ENCODE assay signal across 8 cellular contexts in genomic region chr7:155298834-155299538, GRCh38. TPM values are rescaled to one million over a fixed set of nuclear protein-coding genes. Genes with fewer than 3 reads are reported as not detected.
DNase-seq lines count a peak whose midpoint lies in the region; ATAC-seq, FAIRE-seq and TF ChIP-seq lines count a peak whose summit lies in the region.

No MANE protein-coding gene starts in this region.

- H3K27ac ChIP-seq in SU-DHL-6 (ENCODE audit: low read depth, low read length): peak overlapping the region; percentile 92
- H3K27ac ChIP-seq in cardiac muscle cell: peak overlapping the region; percentile 85
- peak overlapping the region; percentile 80 to 98 (median 87) for H3K27ac ChIP-seq in pancreas
- peak overlapping the region; percentile 88 to 92 for H3K27ac ChIP-seq in tibial artery

- peaks cover 42% of the 10 kb centered on the region for H3K4me1 Mint-ChIP-seq in activated naive CD8-positive, alpha-beta T cell treated with anti-CD3 and anti-CD28 coated beads, Interleukin-2, amount 50 U/mL, for 24 hours

- intact Hi-C loops in pancreas (cut with DNase I): no loop called here
- intact Hi-C loops in tibial artery (cut with DNase I; ENCODE audit: low total_unique reads): loop anchor here (5.0 to 10.0 kb wide), 2 partner anchors 104 to 297 kb away; partner anchors contain the start of gene PAXIP1

- H3K4me3 ChIP-seq in GM12865 (ENCODE audit: low read depth, low read length): peak overlapping the region; percentile 96
- peak overlapping the region; percentile 80 for H3K4me3 ChIP-seq in SU-DHL-6 (ENCODE audit: insufficient read depth, low read length, poor library complexity, severe bottlenecking)
- peak overlapping the region; percentile 63 for H3K4me3 ChIP-seq in cardiac muscle cell
- H3K4me3 ChIP-seq in pancreas: peak overlapping the region; percentile 76 to 99 (median 94)
- H3K4me3 ChIP-seq in tibial artery: peak overlapping the region; percentile 89 to 98

- H3F3A ChIP-seq in SU-DHL-6 (ENCODE audit: insufficient read depth): peaks cover 10% of the 10 kb centered on the region

- TF ChIP-seq CTCF in GM12865 (IDR thresholded peaks at IDR 0.05; ENCODE audit: insufficient read depth, low read depth, low read length, missing control alignments) (no peak), SU-DHL-6 (IDR thresholded peaks at IDR 0.05; ENCODE audit: insufficient read depth, low read length, poor library complexity, severe bottlenecking) (no peak), cardiac muscle cell (IDR thresholded peaks at IDR 0.05; ENCODE audit: low read depth, low read length) (no peak), pancreas (IDR thresholded peaks at IDR 0.05) (no peak), tibial artery (IDR thresholded peaks at IDR 0.05) (peak in 1 of 2 experiments; percentile 12)

- peaks cover 58% of the 10 kb centered on the region for H3K79me2 ChIP-seq in SU-DHL-6 (ENCODE audit: insufficient read depth, low read length)

- H3K9me3 Mint-ChIP-seq in activated naive CD8-positive, alpha-beta T cell treated with anti-CD3 and anti-CD28 coated beads, Interleukin-2, amount 50 U/mL, for 24 hours: no peaks in the 10 kb centered on the region

- ATAC-seq in HG02759 (IDR thresholded peaks at IDR 0.05; ENCODE audit: unreplicated experiment) (peak; percentile 68), pancreas (peak; percentile 71 to 86 (median 79))
- ATAC-seq in activated naive CD8-positive, alpha-beta T cell treated with anti-CD3 and anti-CD28 coated beads, Interleukin-2, amount 50 U/mL, for 24 hours: peak; percentile 82

- H2AFZ ChIP-seq in SU-DHL-6 (ENCODE audit: low read depth, low read length, severe bottlenecking): no peak overlapping the region

- H3K9ac ChIP-seq in SU-DHL-6 (ENCODE audit: low read length): peak overlapping the region; percentile 93

- H3K9me3 ChIP-seq in SU-DHL-6 (ENCODE audit: insufficient read depth, low read length) (no peaks in the 10 kb centered on the region), cardiac muscle cell (ENCODE audit: low read depth) (no peaks in the 10 kb centered on the region), pancreas (no peaks in the 10 kb centered on the region), tibial artery (no peaks in the 10 kb centered on the region)

- H3K36me3 Mint-ChIP-seq in activated naive CD8-positive, alpha-beta T cell treated with anti-CD3 and anti-CD28 coated beads, Interleukin-2, amount 50 U/mL, for 24 hours (ENCODE audit: low read depth): peaks cover 42% of the 10 kb centered on the region

- H3K4me1 ChIP-seq in cardiac muscle cell (ENCODE audit: low read depth): peaks cover 42% of the 10 kb centered on the region
- H3K4me1 ChIP-seq in pancreas: peaks cover 10 to 36% (median 22%) of the 10 kb centered on the region in 3 donors
- H3K4me1 ChIP-seq in tibial artery: peaks cover 0 to 27% (median 20%) of the 10 kb centered on the region in 4 donors

- H3K27me3 ChIP-seq in SU-DHL-6 (ENCODE audit: low read length) (no peaks in the 10 kb centered on the region), cardiac muscle cell (no peaks in the 10 kb centered on the region), pancreas (no peaks in the 10 kb centered on the region), tibial artery (no peaks in the 10 kb centered on the region)

- no peaks in the 10 kb centered on the region for H3K9me2 ChIP-seq in SU-DHL-6 (replicated peaks; ENCODE audit: insufficient read depth, low read length)

- 1% methylated on average over 26 to 27 of the region's 27 CpGs for WGBS in pancreas, 2 donors

- H3K4me2 ChIP-seq in SU-DHL-6 (ENCODE audit: low read depth, low read length, poor library complexity, severe bottlenecking): peak overlapping the region; percentile 91

- no peaks in the 10 kb centered on the region for H3K27me3 Mint-ChIP-seq in activated naive CD8-positive, alpha-beta T cell treated with anti-CD3 and anti-CD28 coated beads, Interleukin-2, amount 50 U/mL, for 24 hours

- H3K36me3 ChIP-seq in SU-DHL-6 (ENCODE audit: low read length): peaks cover 44% of the 10 kb centered on the region
- peaks cover 5% of the 10 kb centered on the region for H3K36me3 ChIP-seq in cardiac muscle cell
- no peaks in the 10 kb centered on the region for H3K36me3 ChIP-seq in pancreas
- H3K36me3 ChIP-seq in tibial artery: peaks cover 0 to 19% (median 10%) of the 10 kb centered on the region in 3 donors

- peaks cover 46% of the 10 kb centered on the region for H4K20me1 ChIP-seq in SU-DHL-6 (ENCODE audit: low read depth, low read length)

- peak overlapping the region; percentile 96 for H3K27ac Mint-ChIP-seq in activated naive CD8-positive, alpha-beta T cell treated with anti-CD3 and anti-CD28 coated beads, Interleukin-2, amount 50 U/mL, for 24 hours

- FAIRE-seq in pancreas (lab: Jason Lieb, UNC): peak; percentile 64

- peak; percentile 97 for DNase-seq in GM12865 (ENCODE audit: low read depth)
- peak; percentile 93 to 98 (median 96) for DNase-seq in NCI-H1417 (lab: John Stamatoyannopoulos, UW)
- peak; percentile 93 for DNase-seq in activated naive CD8-positive, alpha-beta T cell treated with anti-CD3 and anti-CD28 coated beads, Interleukin-2, amount 50 U/mL, for 24 hours
- peak; percentile 91 to 97 for DNase-seq in cardiac muscle cell (ENCODE audit: low read depth in 1 of 2, low spot score in 1 of 2)
- DNase-seq in pancreas: peak; percentile 90 to 95 (median 92)
- DNase-seq in tibial artery: peak; percentile 97 to 98

- peak overlapping the region; percentile 89 for H3K4me3 Mint-ChIP-seq in activated naive CD8-positive, alpha-beta T cell treated with anti-CD3 and anti-CD28 coated beads, Interleukin-2, amount 50 U/mL, for 24 hours

RNA-seq across cellular contexts. Expression of gene INSIG1, which starts 1.3 kb away (rescaled TPM):
- total RNA-seq in cardiac muscle cell (76.3 and 221 TPM in 2 replicates), pancreas (10 to 100 TPM; 24.9 to 59.2 (median 50.3) TPM)
- polyA plus RNA-seq in cardiac muscle cell (37.2 and 103 TPM in 2 replicates), pancreas (10 to 100 TPM; 13.0 to 23.8 TPM)

Comparison
In these comparisons a context has a peak if more than half of its experiments do, and no peak if none do; other contexts are left out.
1. Peak in every context shown above with its lines: DNase-seq, ATAC-seq, H3K4me3 ChIP-seq and H3K27ac ChIP-seq.